In genomic region chr19:18416778-18417249, GRCh38 we compare ENCODE assay signal across 8 cellular contexts. TPM values are rescaled to one million over a fixed set of nuclear protein-coding genes. Genes with fewer than 3 reads are reported as not detected.
A peak's percentile ranks its signal among the peaks of the same experiment; 100 is the strongest.
DNase-seq lines count a peak whose midpoint lies in the region; ATAC-seq and TF ChIP-seq lines count a peak whose summit lies in the region.

No MANE protein-coding gene starts in this region.

- ATAC-seq in naive B cell (ENCODE audit: low read depth in 2 of 2) (peak; percentile 6 to 18), GM21529 (IDR thresholded peaks at IDR 0.05; ENCODE audit: unreplicated experiment) (no peak)

- H3K27me3 Mint-ChIP-seq in naive B cell, result peaks cover 33 to 73% (median 54%) of the 10 kb centered on the region in 3 donors

- CTCF ChIA-PET in BJ (lab: Yijun Ruan, JAX), result interaction anchor here (0.7 to 12.0 kb wide), 11 partner anchors 11 to 172 kb away, joined by 3 to 101 read pairs (median 6); partner anchors contain the start of genes GDF15 and REX1BD

- peak overlapping the region in 4 of 6 donors; percentile 26 to 87 (median 60) for H3K27ac Mint-ChIP-seq in naive B cell

- peak overlapping the region; percentile 30; the same call in 1 of the 2 replicates for H3K4me2 ChIP-seq in OCI-LY1 (ENCODE audit: low read length)

- no peaks in the 10 kb centered on the region for H4K20me1 ChIP-seq in OCI-LY1 (ENCODE audit: insufficient read depth, low read length)

- H2AFZ ChIP-seq in OCI-LY1 (ENCODE audit: low read length), result no peak overlapping the region

- H3K36me3 ChIP-seq in BJ (ENCODE audit: control insufficient read depth, insufficient read depth, low read length), result no peaks in the 10 kb centered on the region
- H3K36me3 ChIP-seq in OCI-LY1 (ENCODE audit: insufficient read depth, low read length), result no peaks in the 10 kb centered on the region
- no peaks in the 10 kb centered on the region for H3K36me3 ChIP-seq in testis (ENCODE audit: low read depth, missing control alignments)

- 1% methylated on average over 25 to 44 of the region's 44 CpGs for WGBS in testis, 2 donors

- H3K9ac ChIP-seq in OCI-LY1 (ENCODE audit: low read length), result no peak overlapping the region; the same call in 1 of the 2 replicates

- peak overlapping the region; percentile 66 to 90 (median 74) for H3K4me3 Mint-ChIP-seq in naive B cell

- H3K36me3 Mint-ChIP-seq in naive B cell, result no peaks in the 10 kb centered on the region

- peaks cover 32% of the 10 kb centered on the region for H3K4me1 ChIP-seq in OCI-LY1 (ENCODE audit: insufficient read depth, low read length, severe bottlenecking)
- H3K4me1 ChIP-seq in testis, result peaks cover 57% of the 10 kb centered on the region

- DNase-seq in BJ (ENCODE audit: low read depth), result no peak
- DNase-seq in HUDEP-2 (lab: John Stamatoyannopoulos, UW; ENCODE audit: unreplicated experiment in 76 of 76), result peak in 74 of 76 experiments; percentile 71 to 98 (median 94)
- DNase-seq in activated effector memory CD4-positive, alpha-beta T cell treated with anti-CD3 and anti-CD28 coated beads, Interleukin-2, amount 50 U/mL, for 16 hours, result peak; percentile 86
- DNase-seq in fibroblast of peridontal ligament (ENCODE audit: extremely low read depth), result peak; percentile 83
- DNase-seq in naive B cell, result no peak
- DNase-seq in testis, result peak; percentile 93

- H3K27ac ChIP-seq in OCI-LY1 (ENCODE audit: low read depth, low read length, poor library complexity, severe bottlenecking), result no peak overlapping the region
- peak overlapping the region; percentile 92 to 93 for H3K27ac ChIP-seq in testis

- no peaks in the 10 kb centered on the region for H3K27me3 ChIP-seq in BJ (ENCODE audit: control insufficient read depth, insufficient read depth, low read length)
- H3K27me3 ChIP-seq in OCI-LY1 (ENCODE audit: insufficient read depth, low read length), result no peaks in the 10 kb centered on the region; the same call in 1 of the 2 replicates
- H3K27me3 ChIP-seq in testis, result no peaks in the 10 kb centered on the region

- H3K9me3 ChIP-seq in OCI-LY1 (ENCODE audit: low read length) (no peaks in the 10 kb centered on the region), testis (no peaks in the 10 kb centered on the region)

- TF ChIP-seq POLR2A in testis (IDR thresholded peaks at IDR 0.05), result no peak

- H3K9me3 Mint-ChIP-seq in naive B cell, result no peaks in the 10 kb centered on the region

- H3K9me2 ChIP-seq in OCI-LY1 (ENCODE audit: low read depth, low read length), result no peaks in the 10 kb centered on the region

- POLR2A ChIA-PET in BJ (lab: Charles Lee), result interaction anchor here (0.8 kb wide), 2 partner anchors 20 to 83 kb away, joined by 3 read pairs; no protein-coding TSS in a partner anchor

- H3K4me3 ChIP-seq in BJ (ENCODE audit: low read depth, low read length) (peak overlapping the region; percentile 35), OCI-LY1 (ENCODE audit: low read depth, low read length, poor library complexity, severe bottlenecking) (peak overlapping the region; percentile 4), testis (peak overlapping the region; percentile 49 to 57)

- H3K79me2 ChIP-seq in OCI-LY1 (ENCODE audit: insufficient read depth, low read length), result no peaks in the 10 kb centered on the region

- TF ChIP-seq CTCF in BJ (IDR thresholded peaks at IDR 0.05; ENCODE audit: insufficient read depth, low read depth, low read length) (no peak), OCI-LY1 (IDR thresholded peaks at IDR 0.05; ENCODE audit: low read length) (no peak), testis (IDR thresholded peaks at IDR 0.05) (no peak)

- intact Hi-C loops in testis (cut with DNase I; ENCODE audit: low total_unique reads), result no loop called here

- H3K4me1 Mint-ChIP-seq in naive B cell, result peaks cover 38 to 60% (median 54%) of the 10 kb centered on the region in 3 donors

- H3F3A ChIP-seq in OCI-LY1 (ENCODE audit: insufficient read depth, low read length), result no peaks in the 10 kb centered on the region

RNA-seq across cellular contexts. Expression of gene SSBP4, which starts 2.4 kb away (rescaled TPM):
- 16.3 and 24.1 TPM in 2 replicates for polyA plus RNA-seq in BJ (2011; rRNA removed)
- polyA minus RNA-seq in BJ (2011; rRNA and poly(A)+ RNA removed), result 15.0 and 30.3 TPM in 2 replicates
- 10 to 100 TPM; 54.7 to 78.0 (median 61.8) TPM for polyA plus RNA-seq in naive B cell (ENCODE audit: low read depth in 6 of 6)
- 100 to 1,000 TPM in 1 of 2 donors, 10 to 100 TPM in 1; 90.3 to 118 TPM for total RNA-seq in testis
- 80.5 TPM for polyA plus RNA-seq in testis (ENCODE audit: insufficient read depth, low read depth, low replicate concordance)

RNA-seq across cellular contexts. Expression of gene LRRC25, which starts 19.4 kb away (rescaled TPM):
- 0.06 TPM in 1 of 2 replicates, not detected in the other for polyA plus RNA-seq in BJ (2011; rRNA removed)
- not detected in 2 replicates for polyA minus RNA-seq in BJ (2011; rRNA and poly(A)+ RNA removed)
- polyA plus RNA-seq in naive B cell (ENCODE audit: low read depth in 6 of 6), result 10 to 100 TPM in 4 of 6 donors, 1 to 10 TPM in 1, under 1 TPM in 1; 0.17 to 30.8 (median 17.9) TPM
- total RNA-seq in testis, result 1 to 10 TPM; 1.6 to 4.0 TPM
- 3.4 TPM for polyA plus RNA-seq in testis (ENCODE audit: insufficient read depth, low read depth, low replicate concordance)

RNA-seq across cellular contexts. Expression of gene ISYNA1, which starts 21.1 kb away (rescaled TPM):
- polyA plus RNA-seq in BJ (2011; rRNA removed) (13.5 and 27.0 TPM in 2 replicates), naive B cell (ENCODE audit: low read depth in 6 of 6) (10 to 100 TPM in 2 of 6 donors, 1 to 10 TPM in 4; 6.3 to 12.2 (median 8.6) TPM), testis (ENCODE audit: insufficient read depth, low read depth, low replicate concordance) (493 TPM)
- polyA minus RNA-seq in BJ (2011; rRNA and poly(A)+ RNA removed), result 12.2 and 16.5 TPM in 2 replicates
- total RNA-seq in testis, result 1,000 to 10,000 TPM in 1 of 2 donors, 100 to 1,000 TPM in 1; 1,000 to 1,122 TPM

RNA-seq across cellular contexts. Expression of gene GDF15, which starts 30.9 kb away (rescaled TPM):
- polyA plus RNA-seq in BJ (2011; rRNA removed), result 19.0 and 30.8 TPM in 2 replicates
- polyA minus RNA-seq in BJ (2011; rRNA and poly(A)+ RNA removed), result 8.3 and 8.4 TPM in 2 replicates
- not detected for polyA plus RNA-seq in naive B cell (ENCODE audit: low read depth in 6 of 6)
- 1 to 10 TPM in 1 of 2 donors, under 1 TPM in 1; 0.93 to 2.5 TPM for total RNA-seq in testis
- polyA plus RNA-seq in testis (ENCODE audit: insufficient read depth, low read depth, low replicate concordance), result 1.0 TPM

Comparison
In these comparisons a context has a peak if more than half of its experiments do, and no peak if none do; other contexts are left out.
1. DNase-seq: peak in HUDEP-2 (74 of 76), activated effector memory CD4-positive, alpha-beta T cell treated with anti-CD3 and anti-CD28 coated beads, Interleukin-2, amount 50 U/mL, for 16 hours (single experiment), fibroblast of peridontal ligament (single experiment) and testis (single experiment); none in BJ (single experiment) and naive B cell (single experiment).
2. RNA of gene ISYNA1, which starts 21.1 kb away (polyA plus RNA-seq): 493 TPM in testis (single experiment); 13.5 to 27.0 TPM in BJ and 6.3 to 12.2 TPM in naive B cell; every median in the first group is over 10 times any median in the second.
3. Peak in every context shown above with its lines, with median percentiles within 50 percentile points of each other: H3K4me3 ChIP-seq.